In genomic region chr11:63489879-63490278, GRCh38 we compare ENCODE assay signal across 12 cellular contexts. TPM values are rescaled to one million over a fixed set of nuclear protein-coding genes. Genes with fewer than 3 reads are reported as not detected.
DNase-seq lines count a peak whose midpoint lies in the region; TF ChIP-seq lines count a peak whose summit lies in the region.
"Had no signal": no experiment of that assay in that cellular context is flagged by ENCODE, and none has a peak within 500 bp of the region (broad histone marks: within the 10 kb centered on the region; RNA-seq: fewer than 3 reads in every experiment).

No MANE protein-coding gene starts in this region.

- H3K27me3 Mint-ChIP-seq in T-helper 2 cell treated with Interferon-gamma antibody and Interleukin-4, amounts not matched to agents 5 μg/mL and 100 μg/mL, for 36 hours (ENCODE audit: low read depth), result peaks cover 86% of the 10 kb centered on the region

- no peak overlapping the region for H3K27ac ChIP-seq in brain microvascular endothelial cell
- peak overlapping the region; percentile 74 for H3K27ac ChIP-seq in layer of hippocampus (ENCODE audit: low read depth, low read length)
- H3K27ac ChIP-seq in testis, result peak overlapping the region; percentile 56 to 93

- DNase-seq in T-helper 2 cell treated with Interferon-gamma antibody and Interleukin-4, amounts not matched to agents 5 μg/mL and 100 μg/mL, for 36 hours (ENCODE audit: low spot score), result no peak
- no peak for DNase-seq in T-helper 2 cell
- DNase-seq in brain microvascular endothelial cell, result peak; percentile 42
- peak; percentile 49 for DNase-seq in testis
- no peak for DNase-seq in NCI-H2171 (lab: John Stamatoyannopoulos, UW)
- DNase-seq in MG63, result no peak
- DNase-seq in effector CD8-positive, alpha-beta T cell (lab: John Stamatoyannopoulos, UW), result no peak
- DNase-seq: activated CD4-positive, alpha-beta T cell treated with anti-CD3 and anti-CD28 coated beads, Interleukin-2, amount 10 ng/mL, durations not matched to agents 24 days and 14 days; central memory CD4-positive, alpha-beta T cell; spleen had no signal

- no peak overlapping the region for H3K27ac Mint-ChIP-seq in T-helper 2 cell treated with Interferon-gamma antibody and Interleukin-4, amounts not matched to agents 5 μg/mL and 100 μg/mL, for 36 hours
- H3K27ac Mint-ChIP-seq: activated CD4-positive, alpha-beta T cell treated with anti-CD3 and anti-CD28 coated beads, Interleukin-2, amount 10 ng/mL, durations not matched to agents 24 days and 14 days had no signal

- H3K36me3 ChIP-seq in brain microvascular endothelial cell (replicated peaks) (no peaks in the 10 kb centered on the region), testis (ENCODE audit: low read depth, missing control alignments) (no peaks in the 10 kb centered on the region), MG63 (no peaks in the 10 kb centered on the region)
- H3K36me3 ChIP-seq: spleen had no signal

- H3K4me3 ChIP-seq in brain microvascular endothelial cell (ENCODE audit: low read depth, low read length), result no peak overlapping the region
- peak overlapping the region; percentile 48 to 71 for H3K4me3 ChIP-seq in testis
- no peak overlapping the region for H3K4me3 ChIP-seq in MG63

- H3K9me3 Mint-ChIP-seq in T-helper 2 cell treated with Interferon-gamma antibody and Interleukin-4, amounts not matched to agents 5 μg/mL and 100 μg/mL, for 36 hours, result peaks cover 20% of the 10 kb centered on the region

- H3K4me3 Mint-ChIP-seq in T-helper 2 cell treated with Interferon-gamma antibody and Interleukin-4, amounts not matched to agents 5 μg/mL and 100 μg/mL, for 36 hours, result peak overlapping the region; percentile 65

- in situ Hi-C loops in brain microvascular endothelial cell (cut with HindIII; ENCODE audit: low pct_ligation_motif_present, low sequenced_read_pairs), result no loop called here

- no peak for TF ChIP-seq POLR2A in testis (IDR thresholded peaks at IDR 0.05)

- peak; percentile 27 for TF ChIP-seq CTCF in brain microvascular endothelial cell (IDR thresholded peaks at IDR 0.05; ENCODE audit: low read depth, low read length, missing control alignments)
- TF ChIP-seq CTCF in testis (IDR thresholded peaks at IDR 0.05), result no peak

- H3K9me3 ChIP-seq in testis, result no peaks in the 10 kb centered on the region
- peaks cover 8% of the 10 kb centered on the region for H3K9me3 ChIP-seq in MG63

- peaks cover 4% of the 10 kb centered on the region for H3K36me3 Mint-ChIP-seq in T-helper 2 cell treated with Interferon-gamma antibody and Interleukin-4, amounts not matched to agents 5 μg/mL and 100 μg/mL, for 36 hours (ENCODE audit: low read depth)

- H3K27me3 ChIP-seq in brain microvascular endothelial cell (replicated peaks) (peaks cover 8% of the 10 kb centered on the region), layer of hippocampus (ENCODE audit: control insufficient read depth, insufficient read depth, low read length) (no peaks in the 10 kb centered on the region), testis (no peaks in the 10 kb centered on the region), MG63 (no peaks in the 10 kb centered on the region)

- H3K4me1 ChIP-seq in testis, result peaks cover 26% of the 10 kb centered on the region

- intact Hi-C loops in testis (cut with DNase I; ENCODE audit: low total_unique reads), result loop anchor here (10.0 kb wide), 1 partner anchor 145 kb away; no protein-coding TSS in a partner anchor

- 31 to 33% methylated on average over 3 of the region's 3 CpGs for WGBS in testis, 2 donors

- H3K4me1 Mint-ChIP-seq in T-helper 2 cell treated with Interferon-gamma antibody and Interleukin-4, amounts not matched to agents 5 μg/mL and 100 μg/mL, for 36 hours (ENCODE audit: low read depth), result peaks cover 19% of the 10 kb centered on the region

RNA-seq across cellular contexts. Expression of gene PLAAT5, which starts 1.1 kb away (rescaled TPM):
- 10 to 100 TPM; 60.6 to 92.8 TPM for total RNA-seq in testis
- 148 TPM for polyA plus RNA-seq in testis (ENCODE audit: insufficient read depth, low read depth, low replicate concordance)
- not detected in 2 replicates for total RNA-seq in MG63 (2014; rRNA removed; shearing (Covaris generic); ENCODE audit: low replicate concordance)
- total RNA-seq: A673; activated CD4-positive, alpha-beta T cell treated with anti-CD3 and anti-CD28 coated beads, Interleukin-2, amount 10 ng/mL, durations not matched to agents 24 days and 14 days had no signal

RNA-seq across cellular contexts. Expression of gene LGALS12, which starts 16.0 kb away (rescaled TPM):
- total RNA-seq in testis, result under 1 TPM in 1 of 2 donors, not detected in 1; 0.37 TPM
- not detected for polyA plus RNA-seq in testis (ENCODE audit: insufficient read depth, low read depth, low replicate concordance)
- total RNA-seq in MG63 (2014; rRNA removed; shearing (Covaris generic); ENCODE audit: low replicate concordance), result 1.5 and 2.0 TPM in 2 replicates
- total RNA-seq: A673; activated CD4-positive, alpha-beta T cell treated with anti-CD3 and anti-CD28 coated beads, Interleukin-2, amount 10 ng/mL, durations not matched to agents 24 days and 14 days had no signal

RNA-seq across cellular contexts. Expression of gene PLAAT4, which starts 46.7 kb away (rescaled TPM):
- total RNA-seq in testis, result 10 to 100 TPM in 1 of 2 donors, 1 to 10 TPM in 1; 9.8 to 14.2 TPM
- 35.0 TPM for polyA plus RNA-seq in testis (ENCODE audit: insufficient read depth, low read depth, low replicate concordance)
- total RNA-seq in MG63 (2014; rRNA removed; shearing (Covaris generic); ENCODE audit: low replicate concordance), result 33.9 and 56.1 TPM in 2 replicates

Comparison
In these comparisons a context has a peak if more than half of its experiments do, and no peak if none do; other contexts are left out.
1. DNase-seq: peak in brain microvascular endothelial cell (single experiment) and testis (single experiment); none in T-helper 2 cell treated with Interferon-gamma antibody and Interleukin-4, amounts not matched to agents 5 μg/mL and 100 μg/mL, for 36 hours (single experiment), T-helper 2 cell (0 of 5), NCI-H2171 (single experiment), MG63 (single experiment) and effector CD8-positive, alpha-beta T cell (single experiment).
2. H3K4me3 ChIP-seq: peak in testis (2 of 2); none in brain microvascular endothelial cell (single experiment) and MG63 (single experiment).
3. RNA of gene PLAAT5, which starts 1.1 kb away (total RNA-seq): 60.6 to 92.8 TPM in testis; not detected in MG63; every median in the first group is over 10 times any median in the second.